ENCODE assay signal across 9 cellular contexts in the genomic region with DNA sequence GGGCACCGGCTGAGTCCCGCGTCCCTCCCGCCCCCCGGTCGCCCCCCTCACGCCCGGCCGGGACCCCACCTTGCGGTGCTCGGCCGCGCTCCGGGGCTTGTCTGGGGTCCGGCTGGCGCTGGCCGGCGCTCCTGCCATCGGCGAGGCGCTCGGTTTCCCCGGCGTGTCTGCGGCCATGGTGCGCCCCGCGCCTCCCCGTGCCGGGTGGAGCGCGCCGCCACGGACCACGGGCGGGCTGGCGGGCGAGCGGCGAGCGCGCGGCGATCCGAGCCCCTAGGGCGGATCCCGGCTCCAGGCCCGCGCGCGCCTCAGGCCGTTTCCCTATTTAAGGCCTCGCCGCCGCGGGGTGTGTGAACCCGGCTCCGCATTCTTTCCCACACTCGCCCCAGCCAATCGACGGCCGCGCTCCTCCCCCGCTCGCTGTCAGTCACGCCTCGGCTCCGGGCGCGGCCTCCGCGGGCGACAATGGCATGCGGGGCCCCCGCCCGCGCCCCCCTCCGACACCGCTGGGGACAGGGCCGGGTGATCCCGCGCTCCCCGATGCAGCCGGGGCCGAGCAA. TPM values are rescaled to one million over a fixed set of nuclear protein-coding genes. Genes with fewer than 3 reads are reported as not detected.
A peak's percentile ranks its signal among the peaks of the same experiment; 100 is the strongest.
DNase-seq lines count a peak whose midpoint lies in the region; ATAC-seq, FAIRE-seq and TF ChIP-seq lines count a peak whose summit lies in the region.
"Had no signal": no experiment of that assay in that cellular context is flagged by ENCODE, and none has a peak within 500 bp of the region (broad histone marks: within the 10 kb centered on the region; RNA-seq: fewer than 3 reads in every experiment).

A gene with protein sequence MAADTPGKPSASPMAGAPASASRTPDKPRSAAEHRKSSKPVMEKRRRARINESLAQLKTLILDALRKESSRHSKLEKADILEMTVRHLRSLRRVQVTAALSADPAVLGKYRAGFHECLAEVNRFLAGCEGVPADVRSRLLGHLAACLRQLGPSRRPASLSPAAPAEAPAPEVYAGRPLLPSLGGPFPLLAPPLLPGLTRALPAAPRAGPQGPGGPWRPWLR (minus strand): TSS at position 301 of the 560 bp plus-strand sequence. CDS start 124 bp downstream, at position 177.

- intact Hi-C loops in left ventricle myocardium inferior (cut with micrococcal nuclease): no loop called here

- FAIRE-seq in astrocyte (lab: Jason Lieb, UNC): no peak
- FAIRE-seq: colon had no signal

- H3K27ac Mint-ChIP-seq in astrocyte (ENCODE audit: unreplicated experiment): peak within 1 kb of the TSS; percentile 99

- peak within 1 kb of the TSS; percentile 95 for H4K8ac ChIP-seq in trophoblast cell (ENCODE audit: low read depth, low read length)

- ATAC-seq in GM19452 (IDR thresholded peaks at IDR 0.05; ENCODE audit: unreplicated experiment): no peak

- peak within 1 kb of the TSS; percentile 98 for H3K27ac ChIP-seq in SK-N-MC
- H3K27ac ChIP-seq in astrocyte (ENCODE audit: low read depth, low read length): peak within 1 kb of the TSS; percentile 98
- H3K27ac ChIP-seq in left ventricle myocardium inferior (replicated peaks): peak within 1 kb of the TSS; percentile 99
- H3K27ac ChIP-seq in trophoblast cell (ENCODE audit: low read depth, low read length): peak within 1 kb of the TSS; percentile 74

- H3K36me3 ChIP-seq in SK-N-MC (ENCODE audit: insufficient read depth, low read length) (no peaks in the 10 kb centered on the region), astrocyte (ENCODE audit: insufficient read depth, low read length) (no peaks in the 10 kb centered on the region), left ventricle myocardium inferior (no peaks in the 10 kb centered on the region), trophoblast cell (ENCODE audit: control insufficient read depth in 1 of 2, insufficient read depth in 2 of 2, low read length in 2 of 2) (peaks cover 0 to 2% of the 10 kb centered on the region in 2 experiments)

- H3K9me3 ChIP-seq in SK-N-MC (ENCODE audit: low read depth, low read length): no peaks in the 10 kb centered on the region
- H3K9me3 ChIP-seq in astrocyte (ENCODE audit: insufficient read depth, low read depth, low read length): no peaks in the 10 kb centered on the region
- H3K9me3 ChIP-seq in left ventricle myocardium inferior (replicated peaks): no peaks in the 10 kb centered on the region
- peaks cover 1% of the 10 kb centered on the region for H3K9me3 ChIP-seq in trophoblast cell (ENCODE audit: insufficient read depth, low read depth, low read length)

- WGBS in trophoblast cell (ENCODE audit: extremely low coverage, insufficient coverage, insufficient read length): no CpG with 5 or more reads among the region's 85 CpGs

- H3K79me2 ChIP-seq in astrocyte (ENCODE audit: insufficient read depth, low read length) (no peaks in the 10 kb centered on the region), trophoblast cell (ENCODE audit: control insufficient read depth, insufficient read depth, low read length, poor library complexity) (peaks cover 3% of the 10 kb centered on the region)

- H2BK120ac ChIP-seq in trophoblast cell (ENCODE audit: insufficient read depth, low read length, poor library complexity): peak within 1 kb of the TSS; percentile 84

- H4K12ac ChIP-seq in trophoblast cell (ENCODE audit: low read depth, low read length): peak within 1 kb of the TSS; percentile 85

- peaks cover 15% of the 10 kb centered on the region for H3K4me1 Mint-ChIP-seq in astrocyte (ENCODE audit: low read depth, unreplicated experiment)

- H2BK12ac ChIP-seq in trophoblast cell (ENCODE audit: low read length): peak within 1 kb of the TSS; percentile 63

- H3K4me3 Mint-ChIP-seq in astrocyte (ENCODE audit: unreplicated experiment): peak within 1 kb of the TSS; percentile 94

- H2AFZ ChIP-seq in astrocyte (ENCODE audit: low read depth, low read length): peak within 1 kb of the TSS; percentile 61
- peak within 1 kb of the TSS; percentile 70 for H2AFZ ChIP-seq in trophoblast cell (ENCODE audit: insufficient read depth, low read length, poor library complexity)

- peak within 1 kb of the TSS; percentile 99 for H3K9ac ChIP-seq in SK-N-MC (ENCODE audit: insufficient read length)
- H3K9ac ChIP-seq in astrocyte (ENCODE audit: low read length): peak within 1 kb of the TSS; percentile 97
- peak within 1 kb of the TSS; percentile 34 for H3K9ac ChIP-seq in trophoblast cell (ENCODE audit: low read length)

- peak within 1 kb of the TSS; percentile 98 for H3K4me3 ChIP-seq in SK-N-MC
- H3K4me3 ChIP-seq in astrocyte (ENCODE audit: insufficient read depth, low read depth, low read length): peak within 1 kb of the TSS; percentile 67
- peak within 1 kb of the TSS; percentile 77 for H3K4me3 ChIP-seq in left ventricle myocardium inferior
- H3K4me3 ChIP-seq in trophoblast cell (ENCODE audit: low read depth, low read length): peak within 1 kb of the TSS; percentile 76

- no peaks in the 10 kb centered on the region for H3K9me3 Mint-ChIP-seq in astrocyte (ENCODE audit: unreplicated experiment)

- H2BK5ac ChIP-seq in trophoblast cell (ENCODE audit: low read depth, low read length, poor library complexity): peak within 1 kb of the TSS; percentile 47

- H3K27me3 Mint-ChIP-seq in astrocyte (ENCODE audit: low read depth, unreplicated experiment): no peaks in the 10 kb centered on the region

- peaks cover 24% of the 10 kb centered on the region for H3K79me1 ChIP-seq in trophoblast cell (ENCODE audit: low read length)

- H4K91ac ChIP-seq in trophoblast cell (ENCODE audit: low read depth, low read length): peak within 1 kb of the TSS; percentile 95

- H3K4ac ChIP-seq in trophoblast cell (ENCODE audit: low read depth, low read length): peak within 1 kb of the TSS; percentile 61

- peak within 1 kb of the TSS; percentile 95 for H3K4me2 ChIP-seq in astrocyte (ENCODE audit: low read length)
- peak within 1 kb of the TSS; percentile 67 for H3K4me2 ChIP-seq in trophoblast cell (ENCODE audit: low read length)

- H3K36me3 Mint-ChIP-seq in astrocyte (ENCODE audit: low read depth, unreplicated experiment): peaks cover 8% of the 10 kb centered on the region

- DNase-seq in ELR (ENCODE audit: low read depth): peak; percentile 93
- DNase-seq in HUDEP-2 (lab: John Stamatoyannopoulos, UW; ENCODE audit: unreplicated experiment in 76 of 76): peak in 73 of 76 experiments; percentile 15 to 87 (median 71)
- peak; percentile 40 for DNase-seq in SK-N-MC (ENCODE audit: low read depth, low spot score)
- DNase-seq in astrocyte (ENCODE audit: low read depth): peak; percentile 82
- DNase-seq in left ventricle myocardium inferior: peak; percentile 95
- DNase-seq in trophoblast cell: peak; percentile 94 to 97
- DNase-seq in NCI-H2107 (lab: John Stamatoyannopoulos, UW): no peak

- peak within 1 kb of the TSS; percentile 87 for H3K14ac ChIP-seq in trophoblast cell (ENCODE audit: low read length)

- peak within 1 kb of the TSS; percentile 46 for H2AK5ac ChIP-seq in trophoblast cell (ENCODE audit: low read length)

- H4K20me1 ChIP-seq in astrocyte (ENCODE audit: insufficient read depth, low read length): peaks cover 34% of the 10 kb centered on the region

- H3K27me3 ChIP-seq in astrocyte (ENCODE audit: insufficient read depth, low read length) (no peaks in the 10 kb centered on the region), left ventricle myocardium inferior (ENCODE audit: low read depth) (no peaks in the 10 kb centered on the region), trophoblast cell (ENCODE audit: insufficient read depth, low read length) (peaks cover 26% of the 10 kb centered on the region)

- TF ChIP-seq CTCF in astrocyte (IDR thresholded peaks at IDR 0.05; ENCODE audit: insufficient read depth, low read depth, low read length) (no peak), left ventricle myocardium inferior (IDR thresholded peaks at IDR 0.05; ENCODE audit: borderline replicate concordance) (no peak)

- H3K4me1 ChIP-seq in astrocyte (ENCODE audit: insufficient read depth, low read length) (peaks cover 18% of the 10 kb centered on the region), left ventricle myocardium inferior (peaks cover 54% of the 10 kb centered on the region), trophoblast cell (ENCODE audit: control insufficient read depth in 1 of 2, insufficient read depth in 2 of 2, low read length in 2 of 2) (peaks cover 28 to 37% of the 10 kb centered on the region in 2 experiments)

- H3K18ac ChIP-seq in trophoblast cell (ENCODE audit: low read length): peak within 1 kb of the TSS; percentile 90

- H3K23ac ChIP-seq in trophoblast cell (ENCODE audit: low read length): no peak within 1 kb of the TSS

RNA-seq across cellular contexts. Expression of the gene that starts here (rescaled TPM):
- total RNA-seq in astrocyte (149 and 169 TPM in 2 replicates), left ventricle myocardium inferior (34.0 TPM)
- polyA plus RNA-seq in trophoblast cell (2013): 20.5 and 21.2 TPM in 2 replicates

Comparison
In these comparisons a context has a peak if more than half of its experiments do, and no peak if none do; other contexts are left out.
1. H3K9ac ChIP-seq: peak in every context shown above with its lines; median percentile 99 in SK-N-MC; 97 in astrocyte; 34 in trophoblast cell.